ENCODE assay signal across 13 cellular contexts in genomic region chr15:39628821-39629220, GRCh38. TPM values are rescaled to one million over a fixed set of nuclear protein-coding genes. Genes with fewer than 3 reads are reported as not detected.
DNase-seq lines count a peak whose midpoint lies in the region; ATAC-seq and TF ChIP-seq lines count a peak whose summit lies in the region.
"Had no signal": no experiment of that assay in that cellular context is flagged by ENCODE, and none has a peak within 500 bp of the region (broad histone marks: within the 10 kb centered on the region; RNA-seq: fewer than 3 reads in every experiment).

No MANE protein-coding gene starts in this region.

- H3K9me3 Mint-ChIP-seq in activated T-cell treated with anti-CD3 and anti-CD28 coated beads, Interleukin-2, amount 50 U/mL, for 72 hours: peaks cover 2% of the 10 kb centered on the region in 2 donors
- H3K9me3 Mint-ChIP-seq in activated naive CD8-positive, alpha-beta T cell treated with anti-CD3 and anti-CD28 coated beads for 36 hours: peaks cover 12% of the 10 kb centered on the region
- no peaks in the 10 kb centered on the region for H3K9me3 Mint-ChIP-seq in osteocyte (ENCODE audit: unreplicated experiment)
- H3K9me3 Mint-ChIP-seq: IgD-negative memory B cell had no signal

- H3K27ac ChIP-seq in transverse colon: peak overlapping the region; percentile 74 to 83 (median 81)
- H3K27ac ChIP-seq: PC-9 had no signal

- H3K36me3 ChIP-seq in transverse colon: no peaks in the 10 kb centered on the region

- no peaks in the 10 kb centered on the region for H3K27me3 Mint-ChIP-seq in activated T-cell treated with anti-CD3 and anti-CD28 coated beads, Interleukin-2, amount 50 U/mL, for 72 hours (ENCODE audit: low read depth)
- no peaks in the 10 kb centered on the region for H3K27me3 Mint-ChIP-seq in activated naive CD8-positive, alpha-beta T cell treated with anti-CD3 and anti-CD28 coated beads for 36 hours
- H3K27me3 Mint-ChIP-seq in osteocyte (ENCODE audit: unreplicated experiment): no peaks in the 10 kb centered on the region

- H3K4me1 Mint-ChIP-seq in activated T-cell treated with anti-CD3 and anti-CD28 coated beads, Interleukin-2, amount 50 U/mL, for 72 hours (ENCODE audit: low read depth): peaks cover 73% of the 10 kb centered on the region
- peaks cover 59% of the 10 kb centered on the region for H3K4me1 Mint-ChIP-seq in activated naive CD8-positive, alpha-beta T cell treated with anti-CD3 and anti-CD28 coated beads for 36 hours
- H3K4me1 Mint-ChIP-seq in osteocyte (ENCODE audit: unreplicated experiment): peaks cover 37% of the 10 kb centered on the region
- H3K4me1 Mint-ChIP-seq: WTC11 had no signal

- no peak for DNase-seq in activated T-cell treated with anti-CD3 and anti-CD28 coated beads, Interleukin-2, amount 50 U/mL, for 72 hours
- no peak for DNase-seq in activated T-cell treated with anti-CD3 and anti-CD28 coated beads for 4 hours
- no peak for DNase-seq in activated naive CD8-positive, alpha-beta T cell treated with anti-CD3 and anti-CD28 coated beads for 36 hours
- no peak for DNase-seq in left ventricle myocardium superior
- no peak for DNase-seq in transverse colon
- no peak for DNase-seq in NCI-H2227 (lab: John Stamatoyannopoulos, UW; ENCODE audit: unreplicated experiment)
- DNase-seq in LoVo (ENCODE audit: low spot score): no peak
- no peak for DNase-seq in osteocyte (ENCODE audit: extremely low spot score, unreplicated experiment)
- DNase-seq: kidney glomerular epithelial cell, NCI-H2029 treated with DMSO at 0.1 percent for 48 hours, PC-9 had no signal

- no peak overlapping the region for H3K4me3 ChIP-seq in transverse colon
- H3K4me3 ChIP-seq: PC-9 had no signal

- in situ Hi-C loops in transverse colon (cut with MboI; ENCODE audit: low pct_ligation_motif_present in 1 of 4, low pct_unique_long_range_greater_than_20kb in 1 of 4, low sequenced_read_pairs in 3 of 4): no loop called here

- H3K27me3 ChIP-seq in transverse colon: no peaks in the 10 kb centered on the region

- peaks cover 8 to 12% of the 10 kb centered on the region in 2 donors for H3K36me3 Mint-ChIP-seq in activated T-cell treated with anti-CD3 and anti-CD28 coated beads, Interleukin-2, amount 50 U/mL, for 72 hours (ENCODE audit: insufficient read depth in 2 of 2)
- peaks cover 24% of the 10 kb centered on the region for H3K36me3 Mint-ChIP-seq in activated naive CD8-positive, alpha-beta T cell treated with anti-CD3 and anti-CD28 coated beads for 36 hours
- H3K36me3 Mint-ChIP-seq in osteocyte (ENCODE audit: unreplicated experiment): no peaks in the 10 kb centered on the region
- H3K36me3 Mint-ChIP-seq: IgD-negative memory B cell, WTC11 had no signal

- no peak for TF ChIP-seq EP300 in transverse colon (IDR thresholded peaks at IDR 0.05; ENCODE audit: low read depth)

- no peak for TF ChIP-seq POLR2A in transverse colon (IDR thresholded peaks at IDR 0.05)

- intact Hi-C loops in left ventricle myocardium superior (cut with micrococcal nuclease) (no loop called here), transverse colon (cut with DNase I; ENCODE audit: low total_unique reads) (no loop called here)

- H3K4me1 ChIP-seq in transverse colon: peaks cover 27 to 60% (median 50%) of the 10 kb centered on the region in 4 donors

- no peak for TF ChIP-seq CTCF in transverse colon (IDR thresholded peaks at IDR 0.05)
- TF ChIP-seq CTCF in osteocyte (IDR thresholded peaks at IDR 0.05): no peak

- H3K9me3 ChIP-seq in transverse colon: no peaks in the 10 kb centered on the region

- 52% methylated on average over 6 of the region's 6 CpGs; no CpG with 5 or more reads in 1 of the 2 donors for WGBS in transverse colon (ENCODE audit: low coverage in 1 of 2), 2 donors

- peak overlapping the region; percentile 23 to 31 for H3K4me3 Mint-ChIP-seq in activated T-cell treated with anti-CD3 and anti-CD28 coated beads, Interleukin-2, amount 50 U/mL, for 72 hours
- H3K4me3 Mint-ChIP-seq in activated naive CD8-positive, alpha-beta T cell treated with anti-CD3 and anti-CD28 coated beads for 36 hours: no peak overlapping the region
- H3K4me3 Mint-ChIP-seq in osteocyte (ENCODE audit: unreplicated experiment): no peak overlapping the region
- H3K4me3 Mint-ChIP-seq: IgD-negative memory B cell, WTC11 had no signal

- ATAC-seq in activated T-cell treated with anti-CD3 and anti-CD28 coated beads, Interleukin-2, amount 50 U/mL, for 72 hours (replicated peaks in 1 of 2): no peak
- ATAC-seq in left ventricle myocardium superior: peak; percentile 13

- H3K27ac Mint-ChIP-seq in activated T-cell treated with anti-CD3 and anti-CD28 coated beads, Interleukin-2, amount 50 U/mL, for 72 hours: peak overlapping the region; percentile 45
- peak overlapping the region; percentile 84 for H3K27ac Mint-ChIP-seq in activated naive CD8-positive, alpha-beta T cell treated with anti-CD3 and anti-CD28 coated beads for 36 hours
- no peak overlapping the region for H3K27ac Mint-ChIP-seq in osteocyte (ENCODE audit: unreplicated experiment)
- H3K27ac Mint-ChIP-seq: WTC11 had no signal

RNA-seq across cellular contexts. Expression of gene THBS1, which starts 47.9 kb away (rescaled TPM):
- total RNA-seq in activated T-cell treated with anti-CD3 and anti-CD28 coated beads, Interleukin-2, amount 50 U/mL, for 72 hours: 1 to 10 TPM in 1 of 2 donors, under 1 TPM in 1; 0.99 to 1.3 TPM
- under 1 TPM; 0.62 to 0.68 TPM for total RNA-seq in activated naive CD8-positive, alpha-beta T cell treated with anti-CD3 and anti-CD28 coated beads for 36 hours
- total RNA-seq in left ventricle myocardium superior: 29.5 TPM
- 100 to 1,000 TPM; 197 to 753 (median 410) TPM for total RNA-seq in transverse colon
- 812 and 849 TPM in 2 replicates for total RNA-seq in osteocyte

Comparison
In these comparisons a context has a peak if more than half of its experiments do, and no peak if none do; other contexts are left out.
1. H3K4me3 Mint-ChIP-seq: peak in activated T-cell treated with anti-CD3 and anti-CD28 coated beads, Interleukin-2, amount 50 U/mL, for 72 hours (2 of 2); none in activated naive CD8-positive, alpha-beta T cell treated with anti-CD3 and anti-CD28 coated beads for 36 hours (single experiment) and osteocyte (single experiment).
2. RNA of gene THBS1, which starts 47.9 kb away (total RNA-seq): 812 to 849 TPM in osteocyte, 197 to 753 TPM in transverse colon and 29.5 TPM in left ventricle myocardium superior (single experiment); 0.99 to 1.3 TPM in activated T-cell treated with anti-CD3 and anti-CD28 coated beads, Interleukin-2, amount 50 U/mL, for 72 hours and 0.62 to 0.68 TPM in activated naive CD8-positive, alpha-beta T cell treated with anti-CD3 and anti-CD28 coated beads for 36 hours; every median in the first group is over 10 times any median in the second.